Comparison of ENCODE assay signal across 1 cellular context in the genomic region with DNA sequence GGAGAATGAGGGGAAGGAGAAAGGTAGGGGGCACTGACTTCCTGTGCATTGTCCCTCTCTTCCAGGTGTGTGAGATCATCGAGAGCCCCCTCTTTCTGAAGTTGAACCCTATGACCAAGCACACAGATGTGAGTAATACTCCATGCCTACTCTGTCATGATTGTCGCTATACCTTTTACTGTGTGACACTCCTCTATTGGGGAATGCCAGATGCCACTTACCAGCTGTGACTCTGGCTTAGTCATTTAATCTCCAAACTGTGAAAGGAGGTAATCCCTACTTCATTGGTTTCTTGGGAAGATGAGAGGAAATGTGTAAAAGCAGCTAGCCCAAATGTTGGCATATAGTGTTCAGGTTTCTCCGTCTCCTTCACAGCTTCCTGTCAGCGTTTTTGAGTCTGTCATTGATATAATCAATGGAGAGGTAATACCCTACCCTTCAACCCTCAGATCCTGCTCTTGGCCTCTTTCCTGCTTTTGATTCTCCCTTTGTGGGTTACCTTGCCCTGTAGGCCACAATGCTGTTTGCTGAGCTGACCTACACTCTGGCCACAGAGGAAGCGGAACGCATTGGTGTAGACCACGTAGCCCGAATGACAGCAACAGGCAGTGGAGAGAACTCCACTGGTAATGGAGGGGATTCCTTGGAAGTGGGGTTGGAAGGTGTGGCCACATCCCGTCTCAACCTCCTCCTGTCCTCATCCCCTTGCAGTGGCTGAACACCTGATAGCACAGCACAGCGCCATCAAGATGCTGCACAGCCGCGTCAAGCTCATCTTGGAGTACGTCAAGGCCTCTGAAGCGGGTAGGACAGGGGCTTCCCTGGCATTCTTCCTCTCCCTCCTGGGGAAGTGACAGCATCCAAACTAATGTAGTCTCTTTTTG.
TF ChIP-seq lines count a peak whose summit lies in the region.

No MANE protein-coding gene starts in this region.

TF ChIP-seq in endothelial cell of umbilical vein, 7 proteins besides CTCF, POLR2A, EP300 and RAD21:
- TF ChIP-seq MYC (IDR thresholded peaks at IDR 0.05; ENCODE audit: low read depth, low read length) (no peak), FOS (IDR thresholded peaks at IDR 0.05; ENCODE audit: borderline replicate concordance, insufficient read depth, low read length) (no peak), EZH2 (IDR thresholded peaks at IDR 0.05; ENCODE audit: borderline replicate concordance, low read depth, low read length, severe bottlenecking) (no peak)
